17 cellular contexts compared by ENCODE assay signal in the genomic region with DNA sequence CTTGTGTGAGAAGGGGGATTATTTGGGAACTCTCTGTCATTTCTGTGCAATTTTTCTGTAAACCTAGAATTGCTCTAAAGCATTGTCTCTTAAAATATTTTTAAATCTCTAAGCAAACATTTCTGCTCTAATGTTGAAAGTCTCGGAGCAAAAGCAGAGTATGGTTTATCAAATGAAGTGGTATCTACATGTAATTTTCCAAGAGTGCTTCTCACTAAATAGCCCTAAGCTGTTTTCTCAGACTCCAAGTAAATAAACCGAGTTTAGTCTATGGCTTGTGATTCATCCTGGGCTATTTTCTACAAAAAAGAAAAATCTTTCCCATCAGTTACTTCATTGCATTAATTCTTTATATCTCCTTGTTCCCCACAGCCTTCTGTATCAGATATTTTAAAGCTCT.
A peak's percentile ranks its signal among the peaks of the same experiment; 100 is the strongest.
DNase-seq lines count a peak whose midpoint lies in the region; ATAC-seq and TF ChIP-seq lines count a peak whose summit lies in the region.
"Had no signal": no experiment of that assay in that cellular context is flagged by ENCODE, and none has a peak within 500 bp of the region (broad histone marks: within the 10 kb centered on the region; RNA-seq: fewer than 3 reads in every experiment).

No MANE protein-coding gene starts in this region.

- peaks cover 5% of the 10 kb centered on the region for H3K9me3 Mint-ChIP-seq in osteocyte (ENCODE audit: unreplicated experiment)
- peaks cover 0 to 1% (median 0%) of the 10 kb centered on the region in 8 donors for H3K9me3 Mint-ChIP-seq in CD4-positive, alpha-beta memory T cell

- DNase-seq in EL (peak; percentile 8), M059J (ENCODE audit: low read depth) (peak; percentile 88), astrocyte of the spinal cord (ENCODE audit: low read depth, low spot score) (peak; percentile 1), osteocyte (ENCODE audit: extremely low spot score, unreplicated experiment) (no peak), left ventricle myocardium superior (no peak), cerebellar cortex (ENCODE audit: low spot score) (no peak)
- DNase-seq in CD4-positive, alpha-beta memory T cell, result no peak
- DNase-seq: ACHN, DMS79 treated with DMSO at 0.1 percent for 48 hours, GDM1, HCEC 1CT, MV-4-11, NCI-H1694 treated with DMSO at 0.1 percent for 48 hours, NCI-H748 treated with DMSO at 0.1 percent for 48 hours, SIG-M5 had no signal

- no peaks in the 10 kb centered on the region for H3K9me3 ChIP-seq in CD4-positive, alpha-beta memory T cell (ENCODE audit: control insufficient read depth in 1 of 2, low read length in 2 of 2)

- no peak for TF ChIP-seq CTCF in astrocyte of the spinal cord (IDR thresholded peaks at IDR 0.05; ENCODE audit: low read depth, low read length)
- no peak for TF ChIP-seq CTCF in osteocyte (IDR thresholded peaks at IDR 0.05)

- H3K27ac ChIP-seq in CD4-positive, alpha-beta memory T cell (ENCODE audit: low read depth, low read length), result no peak overlapping the region

- H3K36me3 Mint-ChIP-seq in osteocyte (ENCODE audit: unreplicated experiment), result no peaks in the 10 kb centered on the region
- no peaks in the 10 kb centered on the region for H3K36me3 Mint-ChIP-seq in CD4-positive, alpha-beta memory T cell
- H3K36me3 Mint-ChIP-seq: CD14-positive monocyte had no signal

- H3K27me3 ChIP-seq in CD4-positive, alpha-beta memory T cell (ENCODE audit: insufficient read depth, low read length), result no peaks in the 10 kb centered on the region

- H3K4me3 Mint-ChIP-seq in osteocyte (ENCODE audit: unreplicated experiment), result no peak overlapping the region
- H3K4me3 Mint-ChIP-seq in CD4-positive, alpha-beta memory T cell, result no peak overlapping the region
- H3K4me3 Mint-ChIP-seq: CD14-positive monocyte had no signal

- peak overlapping the region; percentile 20 for H3K27ac Mint-ChIP-seq in osteocyte (ENCODE audit: unreplicated experiment)
- H3K27ac Mint-ChIP-seq in CD4-positive, alpha-beta memory T cell, result no peak overlapping the region
- H3K27ac Mint-ChIP-seq: CD14-positive monocyte had no signal

- peaks cover 9% of the 10 kb centered on the region for H3K27me3 Mint-ChIP-seq in osteocyte (ENCODE audit: unreplicated experiment)
- peaks cover 15 to 26% of the 10 kb centered on the region in 2 donors for H3K27me3 Mint-ChIP-seq in CD4-positive, alpha-beta memory T cell

- in situ Hi-C loops in astrocyte of the spinal cord (cut with HindIII; ENCODE audit: low sequenced_read_pairs), result no loop called here

- POLR2A ChIA-PET in CD4-positive, alpha-beta memory T cell (lab: Charles Lee; ENCODE audit: partially characterized antibody), result interaction anchor here (0.6 kb wide), 1 partner anchor 215 kb away, joined by 3 read pairs; no protein-coding TSS in a partner anchor

- peaks cover 12% of the 10 kb centered on the region for H3K4me1 Mint-ChIP-seq in osteocyte (ENCODE audit: unreplicated experiment)
- H3K4me1 Mint-ChIP-seq in CD4-positive, alpha-beta memory T cell, result no peaks in the 10 kb centered on the region
- H3K4me1 Mint-ChIP-seq: CD14-positive monocyte had no signal

- ATAC-seq in left ventricle myocardium superior, result no peak
- ATAC-seq: K562 had no signal

- no peaks in the 10 kb centered on the region for H3K4me1 ChIP-seq in CD4-positive, alpha-beta memory T cell (ENCODE audit: insufficient read depth, low read length)

- H3K4me3 ChIP-seq in astrocyte of the spinal cord (ENCODE audit: low read depth, low read length), result no peak overlapping the region
- H3K4me3 ChIP-seq in CD4-positive, alpha-beta memory T cell (ENCODE audit: low read length in 2 of 2), result no peak overlapping the region
- H3K4me3 ChIP-seq: K562 had no signal

- intact Hi-C loops in left ventricle myocardium superior (cut with micrococcal nuclease), result no loop called here
- intact Hi-C loops in CD4-positive, alpha-beta memory T cell (cut with micrococcal nuclease), result no loop called here

- CTCF ChIA-PET in CD4-positive, alpha-beta memory T cell (lab: Charles Lee; ENCODE audit: partially characterized antibody), result no interaction called here

- H3K36me3 ChIP-seq in CD4-positive, alpha-beta memory T cell (ENCODE audit: insufficient read depth, low read length), result no peaks in the 10 kb centered on the region

Comparison
In these comparisons a context has a peak if more than half of its experiments do, and no peak if none do; other contexts are left out.
1. DNase-seq: peak in EL (single experiment), M059J (single experiment) and astrocyte of the spinal cord (single experiment); none in osteocyte (single experiment), left ventricle myocardium superior (single experiment), CD4-positive, alpha-beta memory T cell (0 of 5) and cerebellar cortex (single experiment).